Comparison of ENCODE assay signal across 21 cellular contexts in the genomic region with DNA sequence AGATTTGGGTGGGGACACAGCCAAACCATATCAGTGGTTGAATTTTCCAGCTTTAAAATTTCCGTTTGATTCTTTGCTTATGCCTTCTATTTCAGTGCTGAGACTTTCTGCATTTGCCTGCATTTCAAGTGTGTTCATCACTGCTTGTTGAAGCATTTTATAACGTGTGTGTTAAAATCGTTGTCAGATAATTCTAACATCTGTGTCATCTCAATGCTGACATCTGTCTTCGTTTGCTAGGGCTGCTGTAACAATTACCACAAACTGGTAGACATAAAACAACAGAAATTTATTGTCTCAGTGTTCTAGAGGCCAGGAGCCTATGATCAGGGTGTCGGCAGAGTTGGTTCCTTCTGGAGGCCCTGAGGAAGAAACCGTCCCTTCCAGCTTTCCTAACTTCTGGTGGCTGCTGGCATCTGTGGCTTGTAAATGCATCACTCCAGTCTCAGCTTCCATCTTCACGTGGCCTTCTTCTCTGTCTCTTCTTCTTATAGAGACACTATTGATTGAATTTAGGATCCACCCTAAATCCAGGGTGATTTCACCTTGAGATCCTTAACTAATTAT.
"Had no signal": no experiment of that assay in that cellular context is flagged by ENCODE, and none has a peak within 500 bp of the region (broad histone marks: within the 10 kb centered on the region; RNA-seq: fewer than 3 reads in every experiment).

No MANE protein-coding gene starts in this region.

- H3K4me3 ChIP-seq: coronary artery, esophagus squamous epithelium, gastrocnemius medialis, prostate gland, sigmoid colon, thoracic aorta, tibial nerve, upper lobe of right lung had no signal

- H3K27ac ChIP-seq: esophagus squamous epithelium, gastrocnemius medialis, prostate gland, sigmoid colon, thoracic aorta, tibial nerve, upper lobe of right lung had no signal

- H3K4me3 Mint-ChIP-seq: nephron; stimulated activated naive B cell treated with anti-CD40 and anti-IgM and Interleukin-4, amounts not matched to agents 10 μg/mL and 1 μg/mL and 100 μg/mL, for 72 hours; stimulated activated naive CD8-positive, alpha-beta T cell treated with anti-CD3 and anti-CD28 coated beads, Interleukin-15, Interleukin-2, amounts not matched to agents 100 ng/mL and 50 ng/mL, for 24 hours had no signal

- H3K4me1 ChIP-seq: esophagus squamous epithelium, gastrocnemius medialis, prostate gland, sigmoid colon, tibial nerve, upper lobe of right lung had no signal

- H3K27ac Mint-ChIP-seq: nephron; stimulated activated naive B cell treated with anti-CD40 and anti-IgM and Interleukin-4, amounts not matched to agents 10 μg/mL and 1 μg/mL and 100 μg/mL, for 72 hours; stimulated activated naive CD8-positive, alpha-beta T cell treated with anti-CD3 and anti-CD28 coated beads, Interleukin-15, Interleukin-2, amounts not matched to agents 100 ng/mL and 50 ng/mL, for 24 hours had no signal

- H3K27me3 Mint-ChIP-seq: stimulated activated naive CD8-positive, alpha-beta T cell treated with anti-CD3 and anti-CD28 coated beads, Interleukin-15, Interleukin-2, amounts not matched to agents 100 ng/mL and 50 ng/mL, for 24 hours had no signal

- H3K4me1 Mint-ChIP-seq: nephron had no signal

- H3K9me3 ChIP-seq: esophagus squamous epithelium, gastrocnemius medialis, prostate gland, sigmoid colon, thoracic aorta, upper lobe of right lung had no signal

- H3K27me3 ChIP-seq: gastrocnemius medialis, sigmoid colon, tibial nerve, upper lobe of right lung had no signal

- H3K36me3 ChIP-seq: esophagus squamous epithelium, gastrocnemius medialis, prostate gland, sigmoid colon, thoracic aorta, tibial nerve, upper lobe of right lung had no signal

- DNase-seq: dermis blood vessel endothelial cell; effector memory CD4-positive, alpha-beta T cell; esophagus squamous epithelium; foreskin fibroblast; gastrocnemius medialis; mesendoderm; midbrain; naive thymus-derived CD4-positive, alpha-beta T cell; nucleus accumbens; right cardiac atrium; sigmoid colon; stimulated activated CD4-positive, alpha-beta T cell treated with anti-CD3 and anti-CD28 coated beads, Interleukin-2, amount 100 ng/mL, for 48 hours; stimulated activated naive B cell treated with anti-CD40 and anti-IgM and Interleukin-4, amounts not matched to agents 10 μg/mL and 1 μg/mL and 100 μg/mL, for 72 hours; upper lobe of right lung had no signal

- ATAC-seq: gastrocnemius medialis; left lobe of liver; naive thymus-derived CD4-positive, alpha-beta T cell; right cardiac atrium; stimulated activated naive B cell treated with anti-CD40 and anti-IgM and Interleukin-4, amounts not matched to agents 10 μg/mL and 1 μg/mL and 100 μg/mL, for 72 hours; upper lobe of right lung had no signal
